Comparison of ENCODE assay signal across 9 cellular contexts in genomic region chr10:71708301-71708703, GRCh38. TPM values are rescaled to one million over a fixed set of nuclear protein-coding genes. Genes with fewer than 3 reads are reported as not detected.
DNase-seq lines count a peak whose midpoint lies in the region; ATAC-seq and TF ChIP-seq lines count a peak whose summit lies in the region.
"Had no signal": no experiment of that assay in that cellular context is flagged by ENCODE, and none has a peak within 500 bp of the region (broad histone marks: within the 10 kb centered on the region; RNA-seq: fewer than 3 reads in every experiment).

No MANE protein-coding gene starts in this region.

- POLR2A ChIA-PET in CD8-positive, alpha-beta T cell (lab: Charles Lee): interaction anchor here (0.6 to 2.1 kb wide), 7 partner anchors 14 to 389 kb away, joined by 3 to 15 read pairs (median 4); partner anchors contain the start of genes SLC29A3 and VSIR

- H3K4me3 Mint-ChIP-seq in CD8-positive, alpha-beta T cell: no peak overlapping the region

- H3K4me1 Mint-ChIP-seq in CD8-positive, alpha-beta T cell (ENCODE audit: low read depth): peaks cover 47% of the 10 kb centered on the region

- peak; percentile 79 for TF ChIP-seq CTCF in CD8-positive, alpha-beta T cell (IDR thresholded peaks at IDR 0.05)
- TF ChIP-seq CTCF in WI38 (IDR thresholded peaks at IDR 0.05; ENCODE audit: low read depth, low read length) (peak; percentile 68), breast epithelium (IDR thresholded peaks at IDR 0.05) (peak; percentile 22 to 79 (median 63))

- H3K27me3 Mint-ChIP-seq in CD8-positive, alpha-beta T cell (ENCODE audit: low read depth): no peaks in the 10 kb centered on the region

- H3K36me3 ChIP-seq in CD8-positive, alpha-beta T cell (ENCODE audit: insufficient read depth, low read length): no peaks in the 10 kb centered on the region
- H3K36me3 ChIP-seq in breast epithelium: no peaks in the 10 kb centered on the region

- no peak overlapping the region for H3K27ac ChIP-seq in CD8-positive, alpha-beta T cell (ENCODE audit: low read depth, low read length)
- H3K27ac ChIP-seq in breast epithelium: no peak overlapping the region

- TF ChIP-seq POLR2A in breast epithelium (IDR thresholded peaks at IDR 0.05): no peak

- H3K27me3 ChIP-seq in CD8-positive, alpha-beta T cell (ENCODE audit: insufficient read depth, low read length): no peaks in the 10 kb centered on the region
- no peaks in the 10 kb centered on the region for H3K27me3 ChIP-seq in breast epithelium

- no peaks in the 10 kb centered on the region for H3K36me3 Mint-ChIP-seq in CD8-positive, alpha-beta T cell

- H3K4me3 ChIP-seq in CD8-positive, alpha-beta T cell (ENCODE audit: low read depth, low read length): no peak overlapping the region
- H3K4me3 ChIP-seq in WI38 (ENCODE audit: low read depth, low read length) (no peak overlapping the region), breast epithelium (no peak overlapping the region)

- H3K9me3 Mint-ChIP-seq in CD8-positive, alpha-beta T cell: no peaks in the 10 kb centered on the region

- H3K27ac Mint-ChIP-seq in CD8-positive, alpha-beta T cell: no peak overlapping the region

- no peaks in the 10 kb centered on the region for H3K9me3 ChIP-seq in CD8-positive, alpha-beta T cell (ENCODE audit: low read length)
- no peaks in the 10 kb centered on the region for H3K9me3 ChIP-seq in breast epithelium

- ATAC-seq in CD8-positive, alpha-beta T cell: peak; percentile 66
- no peak for ATAC-seq in GM18511 (IDR thresholded peaks at IDR 0.05; ENCODE audit: unreplicated experiment)

- peaks cover 31% of the 10 kb centered on the region for H3K4me1 ChIP-seq in CD8-positive, alpha-beta T cell (ENCODE audit: insufficient read depth, low read length)
- peaks cover 0 to 5% of the 10 kb centered on the region in 2 donors for H3K4me1 ChIP-seq in breast epithelium

- intact Hi-C loops in CD8-positive, alpha-beta T cell (cut with DNase I, micrococcal nuclease): loop anchor here (1.0 kb wide), 6 partner anchors 12 to 394 kb away; partner anchors contain the start of gene SLC29A3 (in 1 of the 2)
- intact Hi-C loops in breast epithelium (cut with DNase I; ENCODE audit: low total_unique reads): no loop called here

- DNase-seq in CD8-positive, alpha-beta T cell: peak; percentile 38 to 83 (median 61)
- DNase-seq in HuH-7 (ENCODE audit: low spot score) (peak; percentile 74), breast epithelium (ENCODE audit: low spot score in 2 of 2) (no peak), iris pigment epithelial cell (ENCODE audit: low read depth) (peak; percentile 22), amniotic stem cell (lab: John Stamatoyannopoulos, UW) (no peak)
- peak; percentile 72 for DNase-seq in stimulated activated CD4-positive, alpha-beta T cell treated with anti-CD3 and anti-CD28 coated beads, Interleukin-4, amount 100 ng/mL, for 1 hour

- CTCF ChIA-PET in CD8-positive, alpha-beta T cell (lab: Charles Lee): interaction anchor here (0.6 to 20.4 kb wide), 38 partner anchors 9 to 393 kb away, joined by 3 to 242 read pairs (median 6); partner anchors contain the start of genes C10orf105, SLC29A3 and VSIR

RNA-seq across cellular contexts. Expression of gene C10orf105, which starts 11.3 kb away (rescaled TPM):
- total RNA-seq in CD8-positive, alpha-beta T cell: under 1 TPM; 0.14 to 0.33 TPM
- under 1 TPM in 2 of 3 donors, not detected in 1; under 0.01 to 0.29 TPM for total RNA-seq in breast epithelium
- total RNA-seq: LHCN-M2 had no signal

Comparison
In these comparisons a context has a peak if more than half of its experiments do, and no peak if none do; other contexts are left out.
1. DNase-seq: peak in CD8-positive, alpha-beta T cell (7 of 7), HuH-7 (single experiment), iris pigment epithelial cell (single experiment) and stimulated activated CD4-positive, alpha-beta T cell treated with anti-CD3 and anti-CD28 coated beads, Interleukin-4, amount 100 ng/mL, for 1 hour (single experiment); none in breast epithelium (0 of 2) and amniotic stem cell (single experiment).
2. Peak in every context shown above with its lines, with median percentiles within 50 percentile points of each other: CTCF ChIP-seq.